9 cellular contexts compared by ENCODE assay signal in genomic region chr2:58569460-58570185, GRCh38.
DNase-seq lines count a peak whose midpoint lies in the region; ATAC-seq lines count a peak whose summit lies in the region.
"Had no signal": no experiment of that assay in that cellular context is flagged by ENCODE, and none has a peak within 500 bp of the region (broad histone marks: within the 10 kb centered on the region; RNA-seq: fewer than 3 reads in every experiment).

No MANE protein-coding gene starts in this region.

- ATAC-seq in HG02852 (IDR thresholded peaks at IDR 0.05; ENCODE audit: unreplicated experiment): peak; percentile 40
- ATAC-seq in HG03139 (IDR thresholded peaks at IDR 0.05; ENCODE audit: unreplicated experiment): no peak
- ATAC-seq in GM18873 (IDR thresholded peaks at IDR 0.05; ENCODE audit: low FRiP score, unreplicated experiment): no peak
- ATAC-seq in HG03097 (IDR thresholded peaks at IDR 0.05; ENCODE audit: low FRiP score, unreplicated experiment): no peak

- peak overlapping the region; percentile 64 for H3K27ac ChIP-seq in iPS-18a (ENCODE audit: low read length)
- H3K27ac ChIP-seq: lower lobe of right lung had no signal

- H3K9me3 Mint-ChIP-seq in T-helper 1 cell treated with Interleukin-12 subunit alpha and Interleukin-12 subunit beta and Interleukin-4 antibody, amounts not matched to agents 30 μg/mL and 1 μg/mL, for 36 hours: no peaks in the 10 kb centered on the region

- no peaks in the 10 kb centered on the region for H3K36me3 ChIP-seq in iPS-18a (ENCODE audit: control insufficient read depth, low read depth, low read length)
- H3K36me3 ChIP-seq: lower lobe of right lung had no signal

- peaks cover 19% of the 10 kb centered on the region for H3K4me1 Mint-ChIP-seq in T-helper 1 cell treated with Interleukin-12 subunit alpha and Interleukin-12 subunit beta and Interleukin-4 antibody, amounts not matched to agents 30 μg/mL and 1 μg/mL, for 36 hours (ENCODE audit: low read depth)

- H3K27me3 ChIP-seq in iPS-18a (ENCODE audit: control insufficient read depth, insufficient read depth, low read length): no peaks in the 10 kb centered on the region

- no peak overlapping the region for H3K9ac ChIP-seq in iPS-18a (ENCODE audit: low read length)

- no peak overlapping the region for H3K4me3 Mint-ChIP-seq in T-helper 1 cell treated with Interleukin-12 subunit alpha and Interleukin-12 subunit beta and Interleukin-4 antibody, amounts not matched to agents 30 μg/mL and 1 μg/mL, for 36 hours

- H3K4me1 ChIP-seq in iPS-18a (ENCODE audit: control insufficient read depth, low read depth, low read length): peaks cover 21% of the 10 kb centered on the region
- H3K4me1 ChIP-seq: lower lobe of right lung had no signal

- H3K36me3 Mint-ChIP-seq in T-helper 1 cell treated with Interleukin-12 subunit alpha and Interleukin-12 subunit beta and Interleukin-4 antibody, amounts not matched to agents 30 μg/mL and 1 μg/mL, for 36 hours (ENCODE audit: low read depth): no peaks in the 10 kb centered on the region

- no peak overlapping the region for H3K4me3 ChIP-seq in iPS-18a (ENCODE audit: low read length)
- H3K4me3 ChIP-seq: lower lobe of right lung had no signal

- H3K27me3 Mint-ChIP-seq in T-helper 1 cell treated with Interleukin-12 subunit alpha and Interleukin-12 subunit beta and Interleukin-4 antibody, amounts not matched to agents 30 μg/mL and 1 μg/mL, for 36 hours (ENCODE audit: low read depth): no peaks in the 10 kb centered on the region

- peak; percentile 16 for DNase-seq in GM03348 (ENCODE audit: low spot score)
- DNase-seq in NCI-H1092 (lab: John Stamatoyannopoulos, UW): no peak
- DNase-seq: lower lobe of right lung had no signal

- peak overlapping the region; percentile 20 for H3K27ac Mint-ChIP-seq in T-helper 1 cell treated with Interleukin-12 subunit alpha and Interleukin-12 subunit beta and Interleukin-4 antibody, amounts not matched to agents 30 μg/mL and 1 μg/mL, for 36 hours

- H3K9me3 ChIP-seq in iPS-18a (ENCODE audit: control insufficient read depth, low read depth, low read length): no peaks in the 10 kb centered on the region
- H3K9me3 ChIP-seq: lower lobe of right lung had no signal
